8 cellular contexts compared by ENCODE assay signal in genomic region chr7:25124485-25125136, GRCh38. TPM values are rescaled to one million over a fixed set of nuclear protein-coding genes. Genes with fewer than 3 reads are reported as not detected.
A peak's percentile ranks its signal among the peaks of the same experiment; 100 is the strongest.
DNase-seq lines count a peak whose midpoint lies in the region; ATAC-seq and TF ChIP-seq lines count a peak whose summit lies in the region.

No MANE protein-coding gene starts in this region.

- H3K18ac ChIP-seq in IMR-90 (ENCODE audit: low read depth, low read length): no peak overlapping the region
- peak overlapping the region; percentile 54 for H3K18ac ChIP-seq in trophoblast cell (ENCODE audit: low read length)

- peak overlapping the region; percentile 92 for H2AK9ac ChIP-seq in IMR-90 (replicated peaks; ENCODE audit: low read depth, low read length, poor library complexity)

- no peak overlapping the region for H2BK15ac ChIP-seq in IMR-90 (ENCODE audit: low read depth, low read length)

- no TSS peak for BruUV-seq in IMR-90 (replicated peaks; lab: Mats Ljungman, UMichigan)

- H3K14ac ChIP-seq in IMR-90 (replicated peaks; ENCODE audit: low read depth, low read length) (peak overlapping the region; percentile 90), trophoblast cell (ENCODE audit: low read length) (peak overlapping the region; percentile 76)

- in situ Hi-C loops in IMR-90 (cut with MboI; ENCODE audit: low sequenced_read_pairs): loop anchor here (25.0 kb wide), 1 partner anchor 1587 kb away; the partner anchor contains the start of gene TRA2A

- DNase-seq in IMR-90: no peak
- peak; percentile 69 for DNase-seq in activated CD8-positive, alpha-beta memory T cell treated with anti-CD3 and anti-CD28 coated beads, Interleukin-2, amount 50 U/mL, for 48 hours
- peak; percentile 37 for DNase-seq in fibroblast of pulmonary artery (ENCODE audit: low read depth)
- peak in 1 of 2 donors; percentile 40 for DNase-seq in trophoblast cell
- no peak for DNase-seq in germinal center (ENCODE audit: low spot score)

- H3K4ac ChIP-seq in IMR-90 (ENCODE audit: low read depth, low read length): peak overlapping the region; percentile 84
- H3K4ac ChIP-seq in trophoblast cell (ENCODE audit: low read depth, low read length): peak overlapping the region; percentile 75

- H3K27me3 ChIP-seq in IMR-90 (ENCODE audit: control insufficient read depth, insufficient read depth, low read length): no peaks in the 10 kb centered on the region
- no peaks in the 10 kb centered on the region for H3K27me3 ChIP-seq in trophoblast cell (ENCODE audit: insufficient read depth, low read length)

- H3K9me1 ChIP-seq in IMR-90 (ENCODE audit: insufficient read depth, low read length): peaks cover 3% of the 10 kb centered on the region

- H3K36me3 ChIP-seq in IMR-90 (ENCODE audit: control insufficient read depth, insufficient read depth, low read length) (peaks cover 3% of the 10 kb centered on the region; the same call in 1 of the 2 replicates), trophoblast cell (ENCODE audit: control insufficient read depth in 1 of 2, insufficient read depth in 2 of 2, low read length in 2 of 2) (peaks cover 13 to 19% of the 10 kb centered on the region in 2 experiments)

- peak overlapping the region; percentile 76 for H3K4me2 ChIP-seq in IMR-90 (ENCODE audit: low read depth, low read length)
- H3K4me2 ChIP-seq in trophoblast cell (ENCODE audit: low read length): peak overlapping the region; percentile 77

- POLR2A ChIA-PET in IMR-90 (lab: Charles Lee; ENCODE audit: unreplicated experiment): no interaction called here

- peak overlapping the region; percentile 20; the same call in 1 of the 2 replicates for H4K5ac ChIP-seq in IMR-90 (ENCODE audit: low read depth, low read length)

- H2BK120ac ChIP-seq in IMR-90 (ENCODE audit: low read depth, low read length) (0 out of 2 replicates have a peak overlapping the region, but pooled peaks have one; percentile 13), trophoblast cell (ENCODE audit: insufficient read depth, low read length, poor library complexity) (peak overlapping the region; percentile 12)

- H3K79me1 ChIP-seq in IMR-90 (ENCODE audit: low read depth in 1 of 2, low read length in 2 of 2) (peaks cover 8 to 29% of the 10 kb centered on the region in 2 experiments; a peak in 2 of 4 replicates), trophoblast cell (ENCODE audit: low read length) (peaks cover 4% of the 10 kb centered on the region)

- dilution Hi-C loops in IMR-90 (cut with HindIII; ENCODE audit: low sequenced_read_pairs, unreplicated experiment): no loop called here

- peak overlapping the region; percentile 74 for H3K56ac ChIP-seq in IMR-90 (ENCODE audit: extremely low read depth, insufficient read depth, low read length)

- H3K4me1 ChIP-seq in IMR-90 (ENCODE audit: control insufficient read depth, insufficient read depth, low read length) (no peaks in the 10 kb centered on the region), trophoblast cell (ENCODE audit: control insufficient read depth in 1 of 2, insufficient read depth in 2 of 2, low read length in 2 of 2) (peaks cover 0 to 2% of the 10 kb centered on the region in 2 experiments)

- peaks cover 8% of the 10 kb centered on the region for H3K79me2 ChIP-seq in trophoblast cell (ENCODE audit: control insufficient read depth, insufficient read depth, low read length, poor library complexity)

- H2AK5ac ChIP-seq in IMR-90 (ENCODE audit: low read depth, low read length) (peak overlapping the region; percentile 66), trophoblast cell (ENCODE audit: low read length) (no peak overlapping the region)

- H2AFZ ChIP-seq in IMR-90 (replicated peaks; ENCODE audit: low read length, poor library complexity) (peak overlapping the region; percentile 97), trophoblast cell (ENCODE audit: insufficient read depth, low read length, poor library complexity) (peak overlapping the region; percentile 51)

- intact Hi-C loops in IMR-90 (cut with micrococcal nuclease): no loop called here

- H4K20me1 ChIP-seq in IMR-90 (ENCODE audit: insufficient read depth, low read length): peaks cover 7% of the 10 kb centered on the region

- no peak overlapping the region for H2BK20ac ChIP-seq in IMR-90 (ENCODE audit: low read depth, low read length)

- WGBS in IMR-90 (ENCODE audit: extremely low coverage in 2 of 2, insufficient read length in 1 of 2), 2 experiments: 0% methylated on average over 10 of the region's 31 CpGs; no CpG with 5 or more reads in 1 of the 2 experiments
- no CpG with 5 or more reads among the region's 31 CpGs for WGBS in trophoblast cell (ENCODE audit: extremely low coverage, insufficient coverage, insufficient read length)

- no peak for TF ChIP-seq CTCF in GM12875 (IDR thresholded peaks at IDR 0.05; ENCODE audit: borderline replicate concordance, insufficient read depth, low read depth, low read length)
- TF ChIP-seq CTCF in IMR-90 (conservative IDR thresholded peaks at IDR 0.05; ENCODE audit: low read depth, low read length): no peak
- TF ChIP-seq CTCF in fibroblast of pulmonary artery (IDR thresholded peaks at IDR 0.05; ENCODE audit: low read length, missing control alignments): no peak

- ATAC-seq in IMR-90 (ENCODE audit: low read depth) (peak; percentile 11), GM21723 (IDR thresholded peaks at IDR 0.05; ENCODE audit: unreplicated experiment) (no peak), GM21526 (IDR thresholded peaks at IDR 0.05; ENCODE audit: low FRiP score, unreplicated experiment) (no peak)

- H4K12ac ChIP-seq in trophoblast cell (ENCODE audit: low read depth, low read length): no peak overlapping the region

- CTCF ChIA-PET in IMR-90 (lab: Yijun Ruan, JAX): interaction anchor here (0.6 kb wide), 1 partner anchor 29 kb away, joined by 3 read pairs; no protein-coding TSS in a partner anchor

- no peak for TF ChIP-seq RAD21 in IMR-90 (IDR thresholded peaks at IDR 0.05; ENCODE audit: low read length)

- peak overlapping the region; percentile 47 for H2BK5ac ChIP-seq in IMR-90 (ENCODE audit: low read depth, low read length, poor library complexity, severe bottlenecking)
- H2BK5ac ChIP-seq in trophoblast cell (ENCODE audit: low read depth, low read length, poor library complexity): peak overlapping the region; percentile 18

- peak overlapping the region; percentile 87 for H3K9ac ChIP-seq in IMR-90 (ENCODE audit: low read depth, low read length)
- H3K9ac ChIP-seq in trophoblast cell (ENCODE audit: low read length): peak overlapping the region; percentile 88

- H3K23ac ChIP-seq in IMR-90 (ENCODE audit: low read depth, low read length): peak overlapping the region; percentile 90
- no peak overlapping the region for H3K23ac ChIP-seq in trophoblast cell (ENCODE audit: low read length)

- H3K9me3 ChIP-seq in IMR-90 (ENCODE audit: control insufficient read depth, insufficient read depth, low read length): no peaks in the 10 kb centered on the region
- H3K9me3 ChIP-seq in trophoblast cell (ENCODE audit: insufficient read depth, low read depth, low read length): no peaks in the 10 kb centered on the region

- no peak overlapping the region for H2BK12ac ChIP-seq in trophoblast cell (ENCODE audit: low read length)

- no peak for TF ChIP-seq POLR2A in IMR-90 (IDR thresholded peaks at IDR 0.05; ENCODE audit: low read depth, low read length)

- H3K27ac ChIP-seq in IMR-90 (ENCODE audit: insufficient read depth, low read length) (peak overlapping the region; percentile 62), trophoblast cell (ENCODE audit: low read depth, low read length) (peak overlapping the region; percentile 30)

- H4K8ac ChIP-seq in IMR-90 (ENCODE audit: low read depth in 2 of 2, low read length in 2 of 2) (peak overlapping the region; percentile 19 to 72; a peak in 3 of 4 replicates), trophoblast cell (ENCODE audit: low read depth, low read length) (peak overlapping the region; percentile 56)

- H3K4me3 ChIP-seq in GM12875 (ENCODE audit: low read depth, low read length): peak overlapping the region; percentile 83
- peak overlapping the region; percentile 56 for H3K4me3 ChIP-seq in IMR-90 (ENCODE audit: insufficient read depth, low read depth, low read length)
- H3K4me3 ChIP-seq in fibroblast of pulmonary artery (replicated peaks; ENCODE audit: low read depth, low read length): peak overlapping the region; percentile 98
- peak overlapping the region; percentile 94 for H3K4me3 ChIP-seq in trophoblast cell (ENCODE audit: low read depth, low read length)

- H4K91ac ChIP-seq in IMR-90 (ENCODE audit: insufficient read depth, low read depth, low read length) (peak overlapping the region; percentile 46), trophoblast cell (ENCODE audit: low read depth, low read length) (peak overlapping the region; percentile 22)

TF ChIP-seq in IMR-90, 13 proteins besides CTCF, POLR2A, EP300 and RAD21:
- TF ChIP-seq, protein P1, sequence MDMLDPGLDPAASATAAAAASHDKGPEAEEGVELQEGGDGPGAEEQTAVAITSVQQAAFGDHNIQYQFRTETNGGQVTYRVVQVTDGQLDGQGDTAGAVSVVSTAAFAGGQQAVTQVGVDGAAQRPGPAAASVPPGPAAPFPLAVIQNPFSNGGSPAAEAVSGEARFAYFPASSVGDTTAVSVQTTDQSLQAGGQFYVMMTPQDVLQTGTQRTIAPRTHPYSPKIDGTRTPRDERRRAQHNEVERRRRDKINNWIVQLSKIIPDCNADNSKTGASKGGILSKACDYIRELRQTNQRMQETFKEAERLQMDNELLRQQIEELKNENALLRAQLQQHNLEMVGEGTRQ (IDR thresholded peaks at IDR 0.05; ENCODE audit: low read depth, low read length): no peak
- no peak for TF ChIP-seq MAZ (IDR thresholded peaks at IDR 0.05; ENCODE audit: borderline replicate concordance, low read depth, low read length)
- no peak for TF ChIP-seq CHD1 (IDR thresholded peaks at IDR 0.05; ENCODE audit: low read depth, low read length)
- no peak for TF ChIP-seq MXI1 (IDR thresholded peaks at IDR 0.05; ENCODE audit: borderline replicate concordance, low read depth, low read length)
- no peak for TF ChIP-seq BHLHE40 (IDR thresholded peaks at IDR 0.05; ENCODE audit: low read depth, low read length)
- no peak for TF ChIP-seq NFE2L2 (IDR thresholded peaks at IDR 0.05; ENCODE audit: low read depth, low read length)
- TF ChIP-seq CEBPB (IDR thresholded peaks at IDR 0.05; ENCODE audit: low read depth, low read length): no peak
- no peak for TF ChIP-seq RFX5 (IDR thresholded peaks at IDR 0.05; ENCODE audit: low read depth, low read length)

RNA-seq across cellular contexts. Expression of gene CYCS, which starts 0.4 kb away (rescaled TPM):
- total RNA-seq in IMR-90 (2012; rRNA removed): 22.9 and 65.3 TPM in 2 replicates
- 47.2 and 59.0 TPM in 2 replicates for polyA plus RNA-seq in IMR-90 (2012; rRNA removed)
- polyA plus RNA-seq in IMR-90 (2012; cell fraction: cytosol; rRNA removed): 2.5 and 4.4 TPM in 2 replicates
- 2.1 and 12.7 TPM in 2 replicates for polyA plus RNA-seq in IMR-90 (2012; cell fraction: nucleus; rRNA removed; ENCODE audit: low replicate concordance)
- polyA plus RNA-seq in trophoblast cell (2013): 178 and 183 TPM in 2 replicates

Comparison
In these comparisons a context has a peak if more than half of its experiments do, and no peak if none do; other contexts are left out.
1. DNase-seq: peak in activated CD8-positive, alpha-beta memory T cell treated with anti-CD3 and anti-CD28 coated beads, Interleukin-2, amount 50 U/mL, for 48 hours (single experiment) and fibroblast of pulmonary artery (single experiment); none in IMR-90 (single experiment) and germinal center (single experiment).
2. Peak in every context shown above with its lines, with median percentiles within 50 percentile points of each other: H3K4me3 ChIP-seq.